In genomic region chr4:88573995-88574394, GRCh38 we compare ENCODE assay signal across 16 cellular contexts. TPM values are rescaled to one million over a fixed set of nuclear protein-coding genes. Genes with fewer than 3 reads are reported as not detected.
DNase-seq lines count a peak whose midpoint lies in the region; FAIRE-seq and TF ChIP-seq lines count a peak whose summit lies in the region.
"Had no signal": no experiment of that assay in that cellular context is flagged by ENCODE, and none has a peak within 500 bp of the region (broad histone marks: within the 10 kb centered on the region; RNA-seq: fewer than 3 reads in every experiment).

No MANE protein-coding gene starts in this region.

- H3K14ac ChIP-seq in mesenchymal stem cell (ENCODE audit: low read length in 2 of 2): no peak overlapping the region

- DNase-seq in AG04450 (ENCODE audit: low read depth, low spot score) (no peak), HTR-8/SVneo (ENCODE audit: insufficient read length, low spot score) (peak; percentile 15), cardiac fibroblast (ENCODE audit: low read depth in 2 of 2) (peak; percentile 18 to 31), mesenchymal stem cell (peak; percentile 47), occipital lobe (lab: John Stamatoyannopoulos, UW) (no peak), pons (ENCODE audit: low spot score) (no peak), CD14-positive monocyte (ENCODE audit: low spot score) (no peak), GM12892 (ENCODE audit: insufficient read length) (no peak)
- DNase-seq: activated CD4-positive, alpha-beta T cell treated with anti-CD3 and anti-CD28 coated beads, Interleukin-2, amount 10 ng/mL, durations not matched to agents 7 days and 5 days; activated naive CD4-positive, alpha-beta T cell; CD4-positive, alpha-beta T cell; effector CD4-positive, alpha-beta T cell; NCI-H187; SIG-M5 had no signal

- POLR2A ChIA-PET in AG04450 (lab: Yijun Ruan, JAX): no interaction called here

- H3K4ac ChIP-seq in mesenchymal stem cell (ENCODE audit: low read depth in 1 of 2, low read length in 2 of 2): no peak overlapping the region

- H3K4me1 Mint-ChIP-seq in CD14-positive monocyte: peaks cover 2% of the 10 kb centered on the region
- H3K4me1 Mint-ChIP-seq: activated CD4-positive, alpha-beta T cell treated with anti-CD3 and anti-CD28 coated beads, Interleukin-2, amount 10 ng/mL, durations not matched to agents 7 days and 5 days had no signal

- no peak overlapping the region for H3K4me3 Mint-ChIP-seq in CD14-positive monocyte
- H3K4me3 Mint-ChIP-seq: activated CD4-positive, alpha-beta T cell treated with anti-CD3 and anti-CD28 coated beads, Interleukin-2, amount 10 ng/mL, durations not matched to agents 7 days and 5 days; CD4-positive, alpha-beta T cell had no signal

- H3K4me2 ChIP-seq in mesenchymal stem cell (ENCODE audit: low read length, poor library complexity, severe bottlenecking): no peak overlapping the region

- H3K27ac Mint-ChIP-seq in CD14-positive monocyte: no peak overlapping the region
- H3K27ac Mint-ChIP-seq: activated CD4-positive, alpha-beta T cell treated with anti-CD3 and anti-CD28 coated beads, Interleukin-2, amount 10 ng/mL, durations not matched to agents 7 days and 5 days; CD4-positive, alpha-beta T cell had no signal

- H3K36me3 Mint-ChIP-seq in CD14-positive monocyte: no peaks in the 10 kb centered on the region

- no peak overlapping the region for H4K91ac ChIP-seq in mesenchymal stem cell (ENCODE audit: low read length)

- no peak overlapping the region for H2BK15ac ChIP-seq in mesenchymal stem cell (ENCODE audit: low read depth, poor library complexity, severe bottlenecking)

- H3K36me3 ChIP-seq in mesenchymal stem cell (ENCODE audit: control insufficient read depth in 1 of 2, insufficient read depth in 2 of 2, low read depth in 1 of 2, low read length in 2 of 2): no peaks in the 10 kb centered on the region
- H3K36me3 ChIP-seq: neutrophil, thoracic aorta had no signal

- H3K9ac ChIP-seq in mesenchymal stem cell (ENCODE audit: low read length): no peak overlapping the region

- H3K4me3 ChIP-seq in AG04450 (ENCODE audit: low read depth, low read length) (no peak overlapping the region), cardiac fibroblast (replicated peaks in 1 of 2; ENCODE audit: low read depth in 2 of 2, low read length in 2 of 2) (no peak overlapping the region), mesenchymal stem cell (ENCODE audit: insufficient read depth in 1 of 2, low read depth in 1 of 2, low read length in 2 of 2) (no peak overlapping the region)
- H3K4me3 ChIP-seq: thoracic aorta had no signal

- H4K8ac ChIP-seq in mesenchymal stem cell (ENCODE audit: low read length): no peak overlapping the region

- no peaks in the 10 kb centered on the region for H3K9me3 ChIP-seq in AG04450 (ENCODE audit: control insufficient read depth, insufficient read depth, low read length)
- H3K9me3 ChIP-seq in mesenchymal stem cell (ENCODE audit: control insufficient read depth, low read length): no peaks in the 10 kb centered on the region
- H3K9me3 ChIP-seq: neutrophil, thoracic aorta had no signal

- H2AFZ ChIP-seq in mesenchymal stem cell (ENCODE audit: low read depth, low read length): no peak overlapping the region

- H3K79me1 ChIP-seq in mesenchymal stem cell (replicated peaks; ENCODE audit: low read length, poor library complexity, severe bottlenecking): no peaks in the 10 kb centered on the region

- no peak overlapping the region for H3K23ac ChIP-seq in mesenchymal stem cell (ENCODE audit: low read length in 2 of 2)

- peaks cover 0 to 2% (median 0%) of the 10 kb centered on the region in 3 donors for H3K27me3 Mint-ChIP-seq in CD14-positive monocyte (ENCODE audit: low read depth in 3 of 3)
- H3K27me3 Mint-ChIP-seq: activated CD4-positive, alpha-beta T cell treated with anti-CD3 and anti-CD28 coated beads, Interleukin-2, amount 10 ng/mL, durations not matched to agents 7 days and 5 days had no signal

- no peaks in the 10 kb centered on the region for H3K27me3 ChIP-seq in AG04450 (ENCODE audit: control insufficient read depth, insufficient read depth, low read length)
- no peaks in the 10 kb centered on the region for H3K27me3 ChIP-seq in mesenchymal stem cell (ENCODE audit: control insufficient read depth in 1 of 2, insufficient read depth in 1 of 2, low read length in 2 of 2)
- H3K27me3 ChIP-seq: neutrophil had no signal

- no peak for TF ChIP-seq POLR2A in GM12892 (IDR thresholded peaks at IDR 0.05; ENCODE audit: low read depth, low read length)

- CTCF ChIA-PET in AG04450 (lab: Charles Lee): interaction anchor here (0.7 to 1.6 kb wide), 5 partner anchors 12 to 34 kb away, joined by 3 to 5 read pairs (median 3); no protein-coding TSS in a partner anchor

- H3K4me1 ChIP-seq in mesenchymal stem cell (ENCODE audit: control insufficient read depth, insufficient read depth, low read depth, low read length): peaks cover 4% of the 10 kb centered on the region

- no peak overlapping the region for H2BK120ac ChIP-seq in mesenchymal stem cell (ENCODE audit: low read depth, low read length)

- H3K9me3 Mint-ChIP-seq in CD14-positive monocyte: peaks cover 0 to 3% (median 0%) of the 10 kb centered on the region in 7 donors
- H3K9me3 Mint-ChIP-seq: activated CD4-positive, alpha-beta T cell treated with anti-CD3 and anti-CD28 coated beads, Interleukin-2, amount 10 ng/mL, durations not matched to agents 7 days and 5 days; CD4-positive, alpha-beta T cell had no signal

- WGBS in mesenchymal stem cell: 83% methylated on average over 1 of the region's 2 CpGs

- TF ChIP-seq CTCF in AG04450 (IDR thresholded peaks at IDR 0.05; ENCODE audit: low read depth, low read length) (peak; percentile 52), cardiac fibroblast (IDR thresholded peaks at IDR 0.05; ENCODE audit: low read depth, low read length) (no peak), CD14-positive monocyte (IDR thresholded peaks at IDR 0.05) (no peak)

- H2BK5ac ChIP-seq in mesenchymal stem cell (ENCODE audit: low read depth, low read length, poor library complexity, severe bottlenecking): no peak overlapping the region

- H2AK5ac ChIP-seq in mesenchymal stem cell (ENCODE audit: low read length, severe bottlenecking): no peak overlapping the region

- H3K27ac ChIP-seq in AG04450 (ENCODE audit: low read depth, low read length) (no peak overlapping the region), mesenchymal stem cell (ENCODE audit: low read length, poor library complexity, severe bottlenecking) (no peak overlapping the region)
- H3K27ac ChIP-seq: neutrophil, thoracic aorta had no signal

- H2BK12ac ChIP-seq in mesenchymal stem cell (ENCODE audit: low read length in 2 of 2): no peak overlapping the region

- no peak for FAIRE-seq in HTR-8/SVneo (lab: Jason Lieb, UNC)
- FAIRE-seq in GM12892 (lab: Jason Lieb, UNC): no peak

- H3K18ac ChIP-seq in mesenchymal stem cell (ENCODE audit: low read depth in 1 of 2, low read length in 2 of 2): no peak overlapping the region

- intact Hi-C loops in CD14-positive monocyte (cut with micrococcal nuclease): no loop called here

RNA-seq across cellular contexts. Expression of gene HERC3, which starts 18.3 kb away (rescaled TPM):
- polyA plus RNA-seq in AG04450 (2011; rRNA removed): 9.3 and 10.3 TPM in 2 replicates
- 13.1 and 15.4 TPM in 2 replicates for polyA minus RNA-seq in AG04450 (2011; rRNA and poly(A)+ RNA removed)
- polyA plus RNA-seq in mesenchymal stem cell (2013, experiment 1 of 2): 6.7 TPM
- polyA plus RNA-seq in mesenchymal stem cell (2013, experiment 2 of 2): 6.5 TPM
- total RNA-seq in occipital lobe: 68.9 TPM
- 10 to 100 TPM; 30.5 to 36.7 TPM for polyA plus RNA-seq in CD14-positive monocyte
- polyA plus RNA-seq in GM12892 (2012; ENCODE audit: missing spikeins): 6.7 TPM

RNA-seq across cellular contexts. Expression of gene PYURF, which starts 50.4 kb away (rescaled TPM):
- 50.5 and 65.7 TPM in 2 replicates for polyA plus RNA-seq in AG04450 (2011; rRNA removed)
- 6.1 and 9.4 TPM in 2 replicates for polyA minus RNA-seq in AG04450 (2011; rRNA and poly(A)+ RNA removed)
- polyA plus RNA-seq in mesenchymal stem cell (2013, experiment 1 of 2): 71.7 TPM
- 76.6 TPM for polyA plus RNA-seq in mesenchymal stem cell (2013, experiment 2 of 2)
- 70.8 TPM for total RNA-seq in occipital lobe
- polyA plus RNA-seq in CD14-positive monocyte: 100 to 1,000 TPM; 220 to 227 TPM
- polyA plus RNA-seq in GM12892 (2012; ENCODE audit: missing spikeins): 72.3 TPM

Comparison
In these comparisons a context has a peak if more than half of its experiments do, and no peak if none do; other contexts are left out.
1. DNase-seq: peak in HTR-8/SVneo (single experiment), cardiac fibroblast (2 of 2) and mesenchymal stem cell (single experiment); none in AG04450 (single experiment), occipital lobe (single experiment), pons (single experiment), CD14-positive monocyte (single experiment) and GM12892 (single experiment).